8 cellular contexts compared by ENCODE assay signal in genomic region chr14:22588419-22589095, GRCh38. TPM values are rescaled to one million over a fixed set of nuclear protein-coding genes. Genes with fewer than 3 reads are reported as not detected.
DNase-seq lines count a peak whose midpoint lies in the region; ATAC-seq and TF ChIP-seq lines count a peak whose summit lies in the region.

No MANE protein-coding gene starts in this region.

- H3K27ac ChIP-seq in left ventricle myocardium inferior (replicated peaks) = peak overlapping the region; percentile 89
- H3K27ac ChIP-seq in mesenchymal stem cell (ENCODE audit: low read length, poor library complexity, severe bottlenecking) = peak overlapping the region; percentile 92
- peak overlapping the region in 1 of 2 donors; percentile 76 for H3K27ac ChIP-seq in aorta (ENCODE audit: low read depth in 1 of 2, low read length in 2 of 2)

- H3K36me3 ChIP-seq in left ventricle myocardium inferior (peaks cover 4% of the 10 kb centered on the region), mesenchymal stem cell (ENCODE audit: control insufficient read depth in 1 of 2, insufficient read depth in 2 of 2, low read depth in 1 of 2, low read length in 2 of 2) (peaks cover 4 to 17% of the 10 kb centered on the region in 2 experiments), aorta (ENCODE audit: control insufficient read depth in 1 of 2, insufficient read depth in 2 of 2, low read length in 1 of 2) (no peaks in the 10 kb centered on the region)

- H3K4me1 ChIP-seq in left ventricle myocardium inferior (peaks cover 63% of the 10 kb centered on the region), mesenchymal stem cell (ENCODE audit: control insufficient read depth, insufficient read depth, low read depth, low read length) (peaks cover 9% of the 10 kb centered on the region), aorta (ENCODE audit: control insufficient read depth in 1 of 2, insufficient read depth in 2 of 2, low read length in 2 of 2) (peaks cover 7 to 8% of the 10 kb centered on the region in 2 donors)

- H3K23ac ChIP-seq in mesenchymal stem cell (ENCODE audit: low read length in 2 of 2) = peak overlapping the region in 1 of 2 experiments; percentile 97

- no peak overlapping the region for H4K91ac ChIP-seq in mesenchymal stem cell (ENCODE audit: low read length)

- H2BK120ac ChIP-seq in mesenchymal stem cell (ENCODE audit: low read depth, low read length) = no peak overlapping the region

- peak overlapping the region; percentile 75 to 90 for H3K18ac ChIP-seq in mesenchymal stem cell (ENCODE audit: low read depth in 1 of 2, low read length in 2 of 2)

- TF ChIP-seq CTCF in left ventricle myocardium inferior (IDR thresholded peaks at IDR 0.05; ENCODE audit: borderline replicate concordance) (no peak), astrocyte of the cerebellum (IDR thresholded peaks at IDR 0.05; ENCODE audit: low read depth, low read length, missing control alignments) (no peak)

- WGBS in mesenchymal stem cell = 2% methylated on average over 11 of the region's 17 CpGs
- 1 to 2% methylated on average over 17 of the region's 17 CpGs for WGBS in aorta, 2 donors

- H3K9me3 ChIP-seq in left ventricle myocardium inferior (replicated peaks) (no peaks in the 10 kb centered on the region), mesenchymal stem cell (ENCODE audit: control insufficient read depth, low read length) (no peaks in the 10 kb centered on the region), aorta (ENCODE audit: control insufficient read depth, low read length) (no peaks in the 10 kb centered on the region)

- peak overlapping the region; percentile 66 for H2AFZ ChIP-seq in mesenchymal stem cell (ENCODE audit: low read depth, low read length)

- no peak for ATAC-seq in Right ventricle myocardium superior (ENCODE audit: poor library complexity)
- no peak for ATAC-seq in aorta (ENCODE audit: low FRiP score)
- no peak for ATAC-seq in HG03175 (IDR thresholded peaks at IDR 0.05; ENCODE audit: unreplicated experiment)
- no peak for ATAC-seq in GM19324 (IDR thresholded peaks at IDR 0.05; ENCODE audit: low FRiP score, unreplicated experiment)

- peak overlapping the region; percentile 38 to 83 for H3K4ac ChIP-seq in mesenchymal stem cell (ENCODE audit: low read depth in 1 of 2, low read length in 2 of 2)

- peak overlapping the region in 1 of 2 experiments; percentile 49 for H3K14ac ChIP-seq in mesenchymal stem cell (ENCODE audit: low read length in 2 of 2)

- peak overlapping the region; percentile 77 for H2AK5ac ChIP-seq in mesenchymal stem cell (ENCODE audit: low read length, severe bottlenecking)

- in situ Hi-C loops in astrocyte of the cerebellum (cut with HindIII; ENCODE audit: low sequenced_read_pairs) = no loop called here

- peak overlapping the region; percentile 85 for H3K4me2 ChIP-seq in mesenchymal stem cell (ENCODE audit: low read length, poor library complexity, severe bottlenecking)

- peak overlapping the region; percentile 61 for H2BK15ac ChIP-seq in mesenchymal stem cell (ENCODE audit: low read depth, poor library complexity, severe bottlenecking)

- H2BK5ac ChIP-seq in mesenchymal stem cell (ENCODE audit: low read depth, low read length, poor library complexity, severe bottlenecking) = peak overlapping the region; percentile 48

- H2BK12ac ChIP-seq in mesenchymal stem cell (ENCODE audit: low read length in 2 of 2) = no peak overlapping the region

- H3K4me3 ChIP-seq in left ventricle myocardium inferior (peak overlapping the region; percentile 88), astrocyte of the cerebellum (ENCODE audit: low read depth, low read length) (peak overlapping the region; percentile 75), mesenchymal stem cell (ENCODE audit: insufficient read depth in 1 of 2, low read depth in 1 of 2, low read length in 2 of 2) (peak overlapping the region; percentile 93 to 96), aorta (ENCODE audit: low read length in 2 of 2) (peak overlapping the region; percentile 71 to 77)

- no peaks in the 10 kb centered on the region for H3K79me1 ChIP-seq in mesenchymal stem cell (replicated peaks; ENCODE audit: low read length, poor library complexity, severe bottlenecking)

- DNase-seq in left ventricle myocardium inferior (no peak), Right ventricle myocardium superior (no peak), astrocyte of the cerebellum (ENCODE audit: low read depth) (no peak), mesenchymal stem cell (no peak), aorta (no peak), HCEC 1CT (no peak)

- intact Hi-C loops in left ventricle myocardium inferior (cut with micrococcal nuclease) = no loop called here
- intact Hi-C loops in Right ventricle myocardium superior (cut with DNase I) = no loop called here
- intact Hi-C loops in aorta (cut with DNase I) = no loop called here

- H3K27me3 ChIP-seq in left ventricle myocardium inferior (ENCODE audit: low read depth) = no peaks in the 10 kb centered on the region
- H3K27me3 ChIP-seq in mesenchymal stem cell (ENCODE audit: control insufficient read depth in 1 of 2, insufficient read depth in 1 of 2, low read length in 2 of 2) = peaks cover 0 to 13% of the 10 kb centered on the region in 2 experiments
- no peaks in the 10 kb centered on the region for H3K27me3 ChIP-seq in aorta (ENCODE audit: control insufficient read depth in 1 of 2, insufficient read depth in 2 of 2, low read length in 1 of 2)

- H4K8ac ChIP-seq in mesenchymal stem cell (ENCODE audit: low read length) = peak overlapping the region; percentile 94

- H3K9ac ChIP-seq in mesenchymal stem cell (ENCODE audit: low read length) = peak overlapping the region; percentile 99

RNA-seq across cellular contexts. Expression of gene DAD1, which starts 0.5 kb away (rescaled TPM):
- total RNA-seq in left ventricle myocardium inferior (118 TPM), Right ventricle myocardium superior (124 TPM), aorta (100 to 1,000 TPM; 143 to 149 TPM)
- 348 TPM for polyA plus RNA-seq in mesenchymal stem cell (2013, experiment 1 of 2)
- polyA plus RNA-seq in mesenchymal stem cell (2013, experiment 2 of 2) = 351 TPM
- polyA plus RNA-seq in aorta = 100 to 1,000 TPM; 240 to 309 TPM

RNA-seq across cellular contexts. Expression of gene ABHD4, which starts 9.5 kb away (rescaled TPM):
- total RNA-seq in left ventricle myocardium inferior = 23.2 TPM
- total RNA-seq in Right ventricle myocardium superior = 19.7 TPM
- polyA plus RNA-seq in mesenchymal stem cell (2013, experiment 1 of 2) = 32.7 TPM
- 32.8 TPM for polyA plus RNA-seq in mesenchymal stem cell (2013, experiment 2 of 2)
- total RNA-seq in aorta = 10 to 100 TPM; 44.8 to 47.4 TPM
- polyA plus RNA-seq in aorta = 10 to 100 TPM; 20.3 to 41.6 TPM

RNA-seq across cellular contexts. Expression of gene OR6J1, which starts 55.6 kb away (rescaled TPM):
- total RNA-seq in left ventricle myocardium inferior = not detected
- total RNA-seq in Right ventricle myocardium superior = not detected
- polyA plus RNA-seq in mesenchymal stem cell (2013, experiment 1 of 2) = not detected
- polyA plus RNA-seq in mesenchymal stem cell (2013, experiment 2 of 2) = not detected
- not detected for total RNA-seq in aorta
- polyA plus RNA-seq in aorta = not detected
